ENCODE assay signal across 8 cellular contexts in the genomic region with DNA sequence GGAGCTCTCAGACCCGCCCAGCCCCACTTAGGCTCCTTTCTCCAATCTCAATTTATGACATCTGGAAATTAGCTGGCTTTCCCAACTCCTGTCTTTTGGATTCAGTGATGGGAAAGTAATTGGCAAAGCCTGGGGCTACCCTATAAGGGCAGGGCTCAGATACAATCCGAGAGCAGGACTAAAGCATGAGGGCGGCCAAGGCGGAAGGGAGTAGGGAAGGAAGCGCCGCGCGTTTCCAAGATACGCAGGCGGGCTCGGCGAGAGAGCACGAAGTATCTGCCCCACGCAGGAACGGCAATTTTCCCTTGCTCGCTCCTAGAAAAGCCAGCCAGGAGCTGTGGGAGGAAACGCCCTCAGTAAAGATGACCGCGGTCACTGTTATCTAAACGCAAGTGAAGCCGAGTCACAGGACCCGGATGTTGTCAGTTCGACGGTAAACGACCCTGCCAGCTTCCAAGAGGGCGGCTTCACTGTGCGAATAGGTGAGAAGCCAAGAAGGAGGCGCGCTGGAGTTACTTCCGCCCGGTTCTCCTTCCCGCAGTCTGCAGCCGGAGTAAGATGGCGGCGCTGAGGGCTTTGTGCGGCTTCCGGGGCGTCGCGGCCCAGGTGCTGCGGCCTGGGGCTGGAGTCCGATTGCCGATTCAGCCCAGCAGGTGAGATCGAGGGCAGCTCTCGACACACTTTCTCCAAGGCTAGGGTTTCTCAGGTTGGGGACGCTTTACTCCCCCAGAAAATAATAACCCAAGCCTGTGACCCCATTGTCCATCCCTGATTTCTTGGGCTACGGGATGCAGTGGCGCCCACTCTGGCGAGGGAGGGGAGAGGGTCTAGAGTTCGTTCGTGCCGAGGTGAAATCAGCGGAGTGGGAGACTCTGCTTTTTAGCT. TPM values are rescaled to one million over a fixed set of nuclear protein-coding genes. Genes with fewer than 3 reads are reported as not detected.
DNase-seq lines count a peak whose midpoint lies in the region; ATAC-seq and TF ChIP-seq lines count a peak whose summit lies in the region.

NDUFS2 (plus strand) TSS at position 540 of the 885 bp plus-strand sequence; CDS start at position 559, 19 bp downstream.

- peaks cover 62% of the 10 kb centered on the region for H3K4me1 Mint-ChIP-seq in endothelial cell (ENCODE audit: unreplicated experiment)
- H3K4me1 Mint-ChIP-seq in mesothelial cell of epicardium, result peaks cover 56% of the 10 kb centered on the region

- no peaks in the 10 kb centered on the region for H3K9me3 ChIP-seq in OCI-LY3 (ENCODE audit: insufficient read depth, low read length)

- H3K4me3 Mint-ChIP-seq in endothelial cell (ENCODE audit: unreplicated experiment) (peak within 1 kb of the TSS; percentile 94), mesothelial cell of epicardium (peak within 1 kb of the TSS; percentile 93)

- H3K36me3 ChIP-seq in OCI-LY3 (replicated peaks; ENCODE audit: low read depth, low read length), result peaks cover 30% of the 10 kb centered on the region

- H3K79me2 ChIP-seq in OCI-LY3 (ENCODE audit: low read length), result peaks cover 20% of the 10 kb centered on the region

- H3K27me3 ChIP-seq in OCI-LY3 (ENCODE audit: low read depth, low read length), result no peaks in the 10 kb centered on the region

- DNase-seq in DMS114 treated with DMSO at 0.1 percent for 48 hours (lab: John Stamatoyannopoulos, UW; ENCODE audit: unreplicated experiment), result peak; percentile 100
- DNase-seq in HuH-7.5 (ENCODE audit: low spot score), result peak; percentile 87
- peak; percentile 93 for DNase-seq in activated CD8-positive, alpha-beta memory T cell treated with anti-CD3 and anti-CD28 coated beads, Interleukin-2, amount 50 U/mL, for 48 hours
- DNase-seq in endothelial cell (ENCODE audit: low spot score), result peak; percentile 89
- DNase-seq in mesothelial cell of epicardium (ENCODE audit: low spot score in 2 of 2, unreplicated experiment in 2 of 2), result peak; percentile 90 to 92
- DNase-seq in stimulated activated CD8-positive, alpha-beta memory T cell treated with anti-CD3 and anti-CD28 coated beads, Interleukin-15, amount 100 ng/mL, for 48 hours (ENCODE audit: low read depth in 2 of 2), result peak; percentile 92 to 94

- H3K27me3 Mint-ChIP-seq in endothelial cell (ENCODE audit: unreplicated experiment) (peaks cover 6% of the 10 kb centered on the region), mesothelial cell of epicardium (ENCODE audit: low read depth) (no peaks in the 10 kb centered on the region)

- H3K27ac Mint-ChIP-seq in endothelial cell (ENCODE audit: unreplicated experiment), result peak within 1 kb of the TSS; percentile 98
- H3K27ac Mint-ChIP-seq in mesothelial cell of epicardium, result peak within 1 kb of the TSS; percentile 97

- TF ChIP-seq CTCF in OCI-LY3 (IDR thresholded peaks at IDR 0.05; ENCODE audit: low read depth, low read length) (peak; percentile 43), endothelial cell (IDR thresholded peaks at IDR 0.05; ENCODE audit: unreplicated experiment) (no peak), mesothelial cell of epicardium (IDR thresholded peaks at IDR 0.05; ENCODE audit: unreplicated experiment) (no peak)

- peaks cover 16% of the 10 kb centered on the region for H3K36me3 Mint-ChIP-seq in endothelial cell (ENCODE audit: low read depth, unreplicated experiment)
- H3K36me3 Mint-ChIP-seq in mesothelial cell of epicardium, result peaks cover 19% of the 10 kb centered on the region

- H3K4me3 ChIP-seq in OCI-LY3 (ENCODE audit: low read length), result peak within 1 kb of the TSS; percentile 91

- peak within 1 kb of the TSS; percentile 86 for H3K4me2 ChIP-seq in OCI-LY3 (ENCODE audit: low read length)

- peak within 1 kb of the TSS; percentile 84 for H2AFZ ChIP-seq in OCI-LY3 (ENCODE audit: low read depth, low read length)

- H3K27ac ChIP-seq in OCI-LY3 (ENCODE audit: low read length), result peak within 1 kb of the TSS; percentile 62

- no peaks in the 10 kb centered on the region for H3K9me3 Mint-ChIP-seq in endothelial cell (ENCODE audit: unreplicated experiment)
- H3K9me3 Mint-ChIP-seq in mesothelial cell of epicardium, result no peaks in the 10 kb centered on the region

- peak; percentile 93 for ATAC-seq in GM21526 (IDR thresholded peaks at IDR 0.05; ENCODE audit: low FRiP score, unreplicated experiment)

- peak within 1 kb of the TSS; percentile 96 for H3K9ac ChIP-seq in OCI-LY3 (ENCODE audit: low read length)

- H4K20me1 ChIP-seq in OCI-LY3 (ENCODE audit: insufficient read depth, low read length), result no peaks in the 10 kb centered on the region

- H3K4me1 ChIP-seq in OCI-LY3 (ENCODE audit: low read length), result peaks cover 28% of the 10 kb centered on the region

RNA-seq across cellular contexts. Expression of gene NDUFS2, which starts in this region (rescaled TPM):
- 93.1 TPM for total RNA-seq in endothelial cell (ENCODE audit: unreplicated experiment)
- 70.1 to 72.0 TPM (median 70.8 TPM) in 3 replicates for total RNA-seq in mesothelial cell of epicardium

Comparison
In these comparisons a context has a peak if more than half of its experiments do, and no peak if none do; other contexts are left out.
1. Peak in every context shown above with its lines: DNase-seq, ATAC-seq, H3K4me3 ChIP-seq and H3K27ac ChIP-seq.